Comparison of ENCODE assay signal across 9 cellular contexts in genomic region chr16:28935924-28936783, GRCh38. TPM values are rescaled to one million over a fixed set of nuclear protein-coding genes. Genes with fewer than 3 reads are reported as not detected.
A peak's percentile ranks its signal among the peaks of the same experiment; 100 is the strongest.
DNase-seq lines count a peak whose midpoint lies in the region; ATAC-seq and TF ChIP-seq lines count a peak whose summit lies in the region.
"Had no signal": no experiment of that assay in that cellular context is flagged by ENCODE, and none has a peak within 500 bp of the region (broad histone marks: within the 10 kb centered on the region; RNA-seq: fewer than 3 reads in every experiment).

No MANE protein-coding gene starts in this region.

- peak overlapping the region; percentile 66 for H3K4me2 ChIP-seq in HCT116 (ENCODE audit: low read length)

- no peaks in the 10 kb centered on the region for H3K9me2 ChIP-seq in HCT116 (ENCODE audit: insufficient read depth)

- H3K36me3 ChIP-seq in HCT116 (ENCODE audit: control insufficient read depth in 1 of 2, insufficient read depth in 2 of 2, low read length in 2 of 2) (no peaks in the 10 kb centered on the region), endodermal cell (ENCODE audit: control insufficient read depth, insufficient read depth, low read length) (no peaks in the 10 kb centered on the region)

- TF ChIP-seq CTCF in HCT116 (IDR thresholded peaks at IDR 0.05 in 2 of 3, conservative IDR thresholded peaks at IDR 0.05 in 1 of 3; ENCODE audit: borderline replicate concordance in 1 of 3, insufficient read depth in 1 of 3, low read depth in 2 of 3, low read length in 2 of 3) (no peak), endodermal cell (conservative IDR thresholded peaks at IDR 0.05) (no peak)

- DNase-seq in ELF-1 (ENCODE audit: low read depth, low spot score), result peak; percentile 98
- peak; percentile 69 for DNase-seq in HCT116 (ENCODE audit: low read depth, low spot score)
- peak; percentile 71 for DNase-seq in NCI-H460 (ENCODE audit: extremely low read depth, low read depth)
- peak; percentile 93 for DNase-seq in activated CD8-positive, alpha-beta memory T cell treated with anti-CD3 and anti-CD28 coated beads for 24 hours
- peak; percentile 96 for DNase-seq in endodermal cell
- DNase-seq in midbrain (lab: John Stamatoyannopoulos, UW), result peak; percentile 32
- peak; percentile 37 to 66 for DNase-seq in stimulated activated CD8-positive, alpha-beta memory T cell treated with anti-CD3 and anti-CD28 coated beads, Interleukin-4, amount 100 ng/mL, for 1 hour (ENCODE audit: low read depth in 2 of 2, low spot score in 1 of 2)

- no TSS peak for BruUV-seq in HCT116 (replicated peaks; lab: Mats Ljungman, UMichigan)

- POLR2A ChIA-PET in HCT116 (lab: Charles Lee), result interaction anchor here (0.8 to 1.1 kb wide), 2 partner anchors 9 to 14 kb away, joined by 4 read pairs; partner anchors contain the start of gene NFATC2IP

- H3K27ac Mint-ChIP-seq in endodermal cell, result no peak overlapping the region

- peak overlapping the region; percentile 56 for H2AFZ ChIP-seq in HCT116 (ENCODE audit: low read depth, low read length, poor library complexity, severe bottlenecking)

- peaks cover 17% of the 10 kb centered on the region for H3K27me3 Mint-ChIP-seq in endodermal cell (ENCODE audit: insufficient read depth)

- no peaks in the 10 kb centered on the region for H3K79me2 ChIP-seq in HCT116 (ENCODE audit: insufficient read depth, low read length)

- CTCF ChIA-PET in HCT116 (lab: Charles Lee), result interaction anchor here (1.1 kb wide), 1 partner anchor 9 kb away, joined by 10 read pairs; no protein-coding TSS in a partner anchor

- H3K4me1 ChIP-seq in HCT116 (ENCODE audit: control insufficient read depth in 1 of 2, insufficient read depth in 2 of 2, low read length in 2 of 2) (peaks cover 4 to 19% of the 10 kb centered on the region in 2 experiments; a peak in 3 of 4 replicates), endodermal cell (ENCODE audit: control insufficient read depth, insufficient read depth, low read length) (no peaks in the 10 kb centered on the region)

- intact Hi-C loops in HCT116 (cut with micrococcal nuclease), result no loop called here

- TF ChIP-seq POLR2A in HCT116 (IDR thresholded peaks at IDR 0.05; ENCODE audit: borderline replicate concordance, extremely low read depth, insufficient read depth, insufficient read length), result no peak

- H3K36me3 Mint-ChIP-seq in endodermal cell (ENCODE audit: low read depth), result no peaks in the 10 kb centered on the region

- ATAC-seq in HCT116, result peak; percentile 99
- no peak for ATAC-seq in GM21717 (IDR thresholded peaks at IDR 0.05; ENCODE audit: unreplicated experiment)

- TF ChIP-seq RAD21 in HCT116 (IDR thresholded peaks at IDR 0.05; ENCODE audit: low read depth), result no peak

- H3K27me3 ChIP-seq in HCT116 (ENCODE audit: insufficient read depth, low read length), result no peaks in the 10 kb centered on the region
- no peaks in the 10 kb centered on the region for H3K27me3 ChIP-seq in endodermal cell (ENCODE audit: control insufficient read depth, insufficient read depth, low read length, poor library complexity, severe bottlenecking)

- H3K9me3 ChIP-seq in HCT116 (ENCODE audit: control insufficient read depth in 1 of 2, insufficient read depth in 1 of 2, low read depth in 1 of 2, low read length in 2 of 2) (no peaks in the 10 kb centered on the region), endodermal cell (ENCODE audit: control insufficient read depth, low read length) (no peaks in the 10 kb centered on the region)

- peak overlapping the region; percentile 43 for H3K4me3 Mint-ChIP-seq in endodermal cell

- no peak overlapping the region for H3K27ac ChIP-seq in HCT116 (ENCODE audit: low read depth, low read length)
- H3K27ac ChIP-seq in endodermal cell (ENCODE audit: low read depth, low read length), result no peak overlapping the region

- no peaks in the 10 kb centered on the region for H3K9me3 Mint-ChIP-seq in endodermal cell

- H3K4me3 ChIP-seq in HCT116 (replicated peaks in 1 of 2; ENCODE audit: low read depth in 1 of 2, low read length in 2 of 2) (peak overlapping the region in 1 of 2 experiments; percentile 39; a peak in 3 of 4 replicates), endodermal cell (ENCODE audit: low read length) (no peak overlapping the region)

- RAD21 ChIA-PET in HCT116 (lab: Charles Lee; ENCODE audit: low non-redundant PET in 1 of 2, low total read pairs in 2 of 2, uncharacterized antibody in 2 of 2, unreplicated experiment in 2 of 2), result interaction anchor here (0.5 to 0.9 kb wide), 2 partner anchors 9 to 108 kb away, joined by 3 read pairs; no protein-coding TSS in a partner anchor

- H3K9ac ChIP-seq in HCT116 (ENCODE audit: low read length) (no peak overlapping the region), endodermal cell (ENCODE audit: extremely low read depth, low read length, poor library complexity, severe bottlenecking) (no peak overlapping the region)

- no peaks in the 10 kb centered on the region for H4K20me1 ChIP-seq in HCT116 (ENCODE audit: insufficient read depth)

- WGBS in endodermal cell (ENCODE audit: insufficient coverage in 1 of 2, insufficient read length in 1 of 2), 2 experiments, result 87 to 91% methylated on average over 23 to 36 of the region's 36 CpGs

- no peaks in the 10 kb centered on the region for H3K4me1 Mint-ChIP-seq in endodermal cell

TF ChIP-seq in HCT116, 20 proteins besides CTCF, POLR2A, EP300 and RAD21:
- TF ChIP-seq ZNF274 (IDR thresholded peaks at IDR 0.05; ENCODE audit: low read depth, low read length) (no peak), TCF7L2 (IDR thresholded peaks at IDR 0.05; ENCODE audit: borderline replicate concordance, extremely low read depth, insufficient read depth, insufficient read length) (peak; percentile 21)

RNA-seq across cellular contexts. Expression of gene CD19, which starts 4.4 kb away (rescaled TPM):
- total RNA-seq in HCT116 (2021; ENCODE audit: unreplicated experiment) (0.27 TPM), endodermal cell (not detected)
- polyA plus RNA-seq in HCT116 (2012), result 0.05 and 0.09 TPM in 2 replicates
- total RNA-seq in NCI-H460 (2014; rRNA removed; shearing (Covaris generic)), result not detected in 2 replicates
- not detected in 2 replicates for polyA plus RNA-seq in NCI-H460 (2014; cell fraction: nucleus; rRNA removed)
- polyA plus RNA-seq in endodermal cell (2013, experiment 1 of 2), result not detected
- not detected for polyA plus RNA-seq in endodermal cell (2013, experiment 2 of 2)
- total RNA-seq: T-helper 2 cell treated with Interferon-gamma antibody and Interleukin-4, amounts not matched to agents 100 ng/mL and 5 ng/mL, for 36 hours had no signal

RNA-seq across cellular contexts. Expression of gene RABEP2, which starts 11.1 kb away (rescaled TPM):
- total RNA-seq in HCT116 (2021; ENCODE audit: unreplicated experiment) (13.4 TPM), endodermal cell (10 to 100 TPM; 16.1 to 19.2 TPM)
- 8.6 and 10.0 TPM in 2 replicates for polyA plus RNA-seq in HCT116 (2012)
- total RNA-seq in NCI-H460 (2014; rRNA removed; shearing (Covaris generic)), result 7.6 and 9.7 TPM in 2 replicates
- 39.6 and 76.6 TPM in 2 replicates for polyA plus RNA-seq in NCI-H460 (2014; cell fraction: nucleus; rRNA removed)
- polyA plus RNA-seq in endodermal cell (2013, experiment 1 of 2), result 7.8 TPM
- 6.0 TPM for polyA plus RNA-seq in endodermal cell (2013, experiment 2 of 2)

RNA-seq across cellular contexts. Expression of gene NFATC2IP, which starts 14.6 kb away (rescaled TPM):
- total RNA-seq in HCT116 (2021; ENCODE audit: unreplicated experiment) (41.4 TPM), endodermal cell (10 to 100 TPM; 63.7 to 65.4 TPM)
- polyA plus RNA-seq in HCT116 (2012), result 30.4 and 34.6 TPM in 2 replicates
- total RNA-seq in NCI-H460 (2014; rRNA removed; shearing (Covaris generic)), result 26.0 and 28.6 TPM in 2 replicates
- 132 and 158 TPM in 2 replicates for polyA plus RNA-seq in NCI-H460 (2014; cell fraction: nucleus; rRNA removed)
- polyA plus RNA-seq in endodermal cell (2013, experiment 1 of 2), result 46.2 TPM
- polyA plus RNA-seq in endodermal cell (2013, experiment 2 of 2), result 39.5 TPM

RNA-seq across cellular contexts. Expression of gene SPNS1, which starts 38.4 kb away (rescaled TPM):
- total RNA-seq in HCT116 (2021; ENCODE audit: unreplicated experiment) (32.3 TPM), endodermal cell (10 to 100 TPM; 54.9 to 55.2 TPM)
- polyA plus RNA-seq in HCT116 (2012), result 16.7 and 23.2 TPM in 2 replicates
- total RNA-seq in NCI-H460 (2014; rRNA removed; shearing (Covaris generic)), result 51.2 and 67.7 TPM in 2 replicates
- polyA plus RNA-seq in NCI-H460 (2014; cell fraction: nucleus; rRNA removed), result 66.5 and 66.6 TPM in 2 replicates
- polyA plus RNA-seq in endodermal cell (2013, experiment 1 of 2), result 28.0 TPM
- 29.1 TPM for polyA plus RNA-seq in endodermal cell (2013, experiment 2 of 2)

RNA-seq across cellular contexts. Expression of gene LAT, which starts 48.7 kb away (rescaled TPM):
- 3.3 TPM for total RNA-seq in HCT116 (2021; ENCODE audit: unreplicated experiment)
- 2.0 and 3.0 TPM in 2 replicates for polyA plus RNA-seq in HCT116 (2012)
- total RNA-seq in NCI-H460 (2014; rRNA removed; shearing (Covaris generic)), result 1.9 TPM in 2 replicates
- 9.7 and 14.0 TPM in 2 replicates for polyA plus RNA-seq in NCI-H460 (2014; cell fraction: nucleus; rRNA removed)
- 1 to 10 TPM; 4.5 to 6.1 TPM for total RNA-seq in endodermal cell
- polyA plus RNA-seq in endodermal cell (2013, experiment 1 of 2), result 3.1 TPM
- polyA plus RNA-seq in endodermal cell (2013, experiment 2 of 2), result 3.5 TPM

Comparison
In these comparisons a context has a peak if more than half of its experiments do, and no peak if none do; other contexts are left out.
1. DNase-seq: peak in every context shown above with its lines; median percentile 98 in ELF-1; 96 in endodermal cell; 93 in activated CD8-positive, alpha-beta memory T cell treated with anti-CD3 and anti-CD28 coated beads for 24 hours; 71 in NCI-H460; 69 in HCT116; 52 in stimulated activated CD8-positive, alpha-beta memory T cell treated with anti-CD3 and anti-CD28 coated beads, Interleukin-4, amount 100 ng/mL, for 1 hour; 32 in midbrain.